In the genomic region with DNA sequence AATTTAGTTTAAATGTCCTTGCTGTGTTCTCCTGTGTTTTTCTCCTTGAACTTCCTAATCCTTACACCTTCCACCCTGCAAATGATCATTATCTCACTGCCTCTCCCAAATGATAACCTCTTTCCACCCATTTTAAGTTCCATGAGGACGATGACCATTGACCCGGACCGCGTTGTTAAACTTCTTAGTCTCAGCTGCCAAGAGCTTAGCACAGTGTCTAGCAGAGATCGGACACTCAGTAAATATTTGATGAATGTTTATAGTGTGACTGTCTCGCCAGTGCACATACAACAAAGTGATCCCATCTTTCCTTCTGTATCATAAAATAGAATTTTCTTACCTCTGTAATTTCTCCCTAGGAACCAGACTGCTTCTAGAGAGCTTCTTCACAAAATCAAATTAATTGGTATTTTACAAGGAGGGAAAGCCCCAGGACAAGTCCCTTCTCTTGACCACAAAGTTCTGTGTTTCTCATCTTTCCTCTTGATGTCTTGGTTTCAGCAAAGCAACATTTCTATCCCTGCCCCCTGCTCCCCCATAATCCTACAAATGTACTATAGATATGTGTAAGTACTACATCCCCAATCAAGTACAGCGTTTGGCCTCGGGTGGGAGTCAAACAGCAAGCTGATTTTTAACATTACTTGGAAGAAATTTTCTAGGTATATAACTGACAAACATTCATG, we compare ENCODE assay signal across 11 cellular contexts.
A peak's percentile ranks its signal among the peaks of the same experiment; 100 is the strongest.
DNase-seq lines count a peak whose midpoint lies in the region; TF ChIP-seq lines count a peak whose summit lies in the region.
"Had no signal": no experiment of that assay in that cellular context is flagged by ENCODE, and none has a peak within 500 bp of the region (broad histone marks: within the 10 kb centered on the region; RNA-seq: fewer than 3 reads in every experiment).

No MANE protein-coding gene starts in this region.

- DNase-seq in Caco-2, result peak; percentile 10 to 42
- no peak for DNase-seq in epithelial cell of prostate (ENCODE audit: low read depth, low spot score)
- DNase-seq in KBM-7, result no peak
- DNase-seq in NCI-H2081 treated with DMSO at 0.1 percent for 48 hours (lab: John Stamatoyannopoulos, UW), result no peak
- no peak for DNase-seq in testis
- DNase-seq in SJCRH30, result no peak
- DNase-seq: DMS153, endodermal cell, lower lobe of right lung had no signal

- CTCF ChIA-PET in Caco-2 (lab: Charles Lee), result no interaction called here

- H3K9ac ChIP-seq in OCI-LY3 (ENCODE audit: low read length) (peak overlapping the region; percentile 97), skeletal muscle satellite cell (ENCODE audit: low read depth, low read length) (peak overlapping the region; percentile 67)

- no peak overlapping the region for H2AFZ ChIP-seq in OCI-LY3 (ENCODE audit: low read depth, low read length)

- H3K36me3 ChIP-seq in Caco-2 (ENCODE audit: control insufficient read depth, insufficient read depth, low read length), result no peaks in the 10 kb centered on the region
- peaks cover 20% of the 10 kb centered on the region for H3K36me3 ChIP-seq in OCI-LY3 (replicated peaks; ENCODE audit: low read depth, low read length)
- H3K36me3 ChIP-seq in skeletal muscle satellite cell (ENCODE audit: insufficient read depth, low read length), result no peaks in the 10 kb centered on the region
- no peaks in the 10 kb centered on the region for H3K36me3 ChIP-seq in testis (ENCODE audit: low read depth, missing control alignments)
- no peaks in the 10 kb centered on the region for H3K36me3 ChIP-seq in SJCRH30
- H3K36me3 ChIP-seq: lower lobe of right lung had no signal

- H3K27me3 Mint-ChIP-seq in Caco-2 (ENCODE audit: insufficient read depth, unreplicated experiment), result no peaks in the 10 kb centered on the region

- no TSS peak for BruUV-seq in Caco-2 (replicated peaks; lab: Mats Ljungman, UMichigan)

- H3K9me3 Mint-ChIP-seq in Caco-2 (ENCODE audit: unreplicated experiment), result no peaks in the 10 kb centered on the region
- H3K9me3 Mint-ChIP-seq: endodermal cell had no signal

- H3K27me3 ChIP-seq in Caco-2 (replicated peaks; ENCODE audit: control insufficient read depth, insufficient read depth, low read length) (no peaks in the 10 kb centered on the region), OCI-LY3 (ENCODE audit: low read depth, low read length) (no peaks in the 10 kb centered on the region), skeletal muscle satellite cell (ENCODE audit: control insufficient read depth, insufficient read depth, low read length) (no peaks in the 10 kb centered on the region), testis (no peaks in the 10 kb centered on the region), SJCRH30 (no peaks in the 10 kb centered on the region)

- no peak for TF ChIP-seq CTCF in Caco-2 (IDR thresholded peaks at IDR 0.05; ENCODE audit: insufficient read depth in 1 of 2, low read depth in 1 of 2, low read length in 1 of 2, severe bottlenecking in 1 of 2, unreplicated experiment in 1 of 2)
- TF ChIP-seq CTCF in OCI-LY3 (IDR thresholded peaks at IDR 0.05; ENCODE audit: low read depth, low read length), result no peak; the same call in 1 of the 2 replicates
- no peak for TF ChIP-seq CTCF in testis (IDR thresholded peaks at IDR 0.05)

- POLR2A ChIA-PET in Caco-2 (lab: Charles Lee), result no interaction called here

- no peak overlapping the region for H3K4me3 Mint-ChIP-seq in Caco-2 (ENCODE audit: unreplicated experiment)
- H3K4me3 Mint-ChIP-seq: endodermal cell had no signal

- in situ Hi-C loops in KBM-7 (cut with MboI; ENCODE audit: low pct_unique_long_range_greater_than_20kb, low sequenced_read_pairs), result no loop called here

- no peaks in the 10 kb centered on the region for H4K20me1 ChIP-seq in OCI-LY3 (ENCODE audit: insufficient read depth, low read length)

- no peak overlapping the region for H3K27ac Mint-ChIP-seq in Caco-2 (ENCODE audit: unreplicated experiment)
- H3K27ac Mint-ChIP-seq: endodermal cell had no signal

- H3K4me1 Mint-ChIP-seq in Caco-2 (ENCODE audit: low read depth, unreplicated experiment), result peaks cover 4% of the 10 kb centered on the region

- peaks cover 50% of the 10 kb centered on the region for H3K79me2 ChIP-seq in OCI-LY3 (ENCODE audit: low read length)

- peaks cover 16% of the 10 kb centered on the region for H3K36me3 Mint-ChIP-seq in Caco-2 (ENCODE audit: insufficient read depth, unreplicated experiment)

- WGBS in testis, 2 donors, result 73 to 78% methylated on average over 8 of the region's 8 CpGs

- no peak overlapping the region for H3K4me3 ChIP-seq in Caco-2 (ENCODE audit: low read depth, low read length)
- peak overlapping the region; percentile 79 for H3K4me3 ChIP-seq in OCI-LY3 (ENCODE audit: low read length)
- H3K4me3 ChIP-seq in skeletal muscle satellite cell (ENCODE audit: low read length), result no peak overlapping the region
- H3K4me3 ChIP-seq in testis, result no peak overlapping the region
- H3K4me3 ChIP-seq in SJCRH30, result no peak overlapping the region
- H3K4me3 ChIP-seq: lower lobe of right lung had no signal

- H3K4me2 ChIP-seq in OCI-LY3 (ENCODE audit: low read length), result peak overlapping the region; percentile 87
- peak overlapping the region; percentile 63 for H3K4me2 ChIP-seq in skeletal muscle satellite cell (ENCODE audit: low read length)

- H3K9me3 ChIP-seq in Caco-2 (no peaks in the 10 kb centered on the region), OCI-LY3 (ENCODE audit: insufficient read depth, low read length) (no peaks in the 10 kb centered on the region), skeletal muscle satellite cell (replicated peaks; ENCODE audit: low read length) (no peaks in the 10 kb centered on the region), testis (no peaks in the 10 kb centered on the region), SJCRH30 (replicated peaks) (no peaks in the 10 kb centered on the region)
- H3K9me3 ChIP-seq: lower lobe of right lung had no signal

- intact Hi-C loops in Caco-2 (cut with micrococcal nuclease; ENCODE audit: unreplicated experiment) (loop anchor here (5.0 to 10.0 kb wide), 3 partner anchors 199 to 839 kb away; partner anchors contain the start of gene BCL6), testis (cut with DNase I; ENCODE audit: low total_unique reads) (no loop called here)

- peaks cover 24% of the 10 kb centered on the region for H3K4me1 ChIP-seq in Caco-2
- H3K4me1 ChIP-seq in OCI-LY3 (ENCODE audit: low read length), result peaks cover 93% of the 10 kb centered on the region
- H3K4me1 ChIP-seq in skeletal muscle satellite cell (ENCODE audit: control insufficient read depth, insufficient read depth, low read length), result peaks cover 35% of the 10 kb centered on the region
- peaks cover 3% of the 10 kb centered on the region for H3K4me1 ChIP-seq in testis
- H3K4me1 ChIP-seq in SJCRH30, result no peaks in the 10 kb centered on the region

- H3K27ac ChIP-seq in OCI-LY3 (ENCODE audit: low read length) (peak overlapping the region; percentile 97), epithelial cell of prostate (peak overlapping the region; percentile 59), testis (peak overlapping the region in 1 of 2 donors; percentile 23), SJCRH30 (no peak overlapping the region)
- H3K27ac ChIP-seq: lower lobe of right lung had no signal

- no peak for TF ChIP-seq POLR2A in testis (IDR thresholded peaks at IDR 0.05)

Comparison
In these comparisons a context has a peak if more than half of its experiments do, and no peak if none do; other contexts are left out.
1. DNase-seq: peak in Caco-2 (2 of 2); none in epithelial cell of prostate (single experiment), KBM-7 (single experiment), NCI-H2081 treated with DMSO at 0.1 percent for 48 hours (single experiment), testis (single experiment) and SJCRH30 (0 of 2).